ENCODE assay signal across 8 cellular contexts in the genomic region with DNA sequence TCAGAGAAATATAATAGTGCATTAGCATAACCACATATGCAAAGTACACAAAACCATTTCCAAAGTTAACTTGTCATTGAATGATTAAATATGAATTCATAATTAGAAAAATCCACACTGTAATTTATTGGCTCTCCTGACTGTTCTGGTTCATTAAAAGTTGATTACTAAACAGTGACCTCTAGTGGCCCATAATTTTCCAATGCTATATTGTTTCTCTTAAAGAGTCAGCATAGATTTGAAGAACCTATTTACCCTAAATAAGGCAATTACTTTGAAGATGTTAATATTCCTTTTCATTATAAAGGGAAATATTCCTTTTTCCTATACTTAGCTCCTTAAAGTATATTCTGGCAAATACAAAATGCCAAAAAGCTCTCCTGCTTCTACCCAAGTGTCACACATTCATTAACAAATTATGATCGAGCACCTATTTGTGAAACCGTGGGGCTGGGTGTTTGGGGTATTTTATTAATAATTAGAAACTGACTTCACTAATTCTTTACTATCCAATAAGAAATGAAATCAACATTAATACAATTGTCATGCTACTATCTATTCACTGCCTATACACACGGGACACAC.
DNase-seq lines count a peak whose midpoint lies in the region; ATAC-seq and TF ChIP-seq lines count a peak whose summit lies in the region.

No MANE protein-coding gene starts in this region.

- peak; percentile 58 for TF ChIP-seq CTCF in AG04450 (IDR thresholded peaks at IDR 0.05; ENCODE audit: low read depth, low read length)
- TF ChIP-seq CTCF in breast epithelium (IDR thresholded peaks at IDR 0.05): peak in 2 of 3 donors; percentile 55

- no peak for TF ChIP-seq POLR2A in breast epithelium (IDR thresholded peaks at IDR 0.05)

- H3K27me3 ChIP-seq in AG04450 (ENCODE audit: control insufficient read depth, insufficient read depth, low read length) (no peaks in the 10 kb centered on the region), breast epithelium (no peaks in the 10 kb centered on the region)

- CTCF ChIA-PET in AG04450 (lab: Charles Lee): interaction anchor here (0.6 to 6.7 kb wide), 22 partner anchors 8 to 928 kb away, joined by 3 to 36 read pairs (median 4); no protein-coding TSS in a partner anchor

- no peaks in the 10 kb centered on the region for H3K4me1 ChIP-seq in breast epithelium

- no peak for ATAC-seq in HG03521 (IDR thresholded peaks at IDR 0.05; ENCODE audit: unreplicated experiment)

- no peaks in the 10 kb centered on the region for H3K36me3 ChIP-seq in breast epithelium

- no peaks in the 10 kb centered on the region for H3K9me3 ChIP-seq in AG04450 (ENCODE audit: control insufficient read depth, insufficient read depth, low read length)
- H3K9me3 ChIP-seq in breast epithelium: no peaks in the 10 kb centered on the region

- intact Hi-C loops in breast epithelium (cut with DNase I; ENCODE audit: low total_unique reads) (no loop called here), posterior vena cava (cut with DNase I) (loop anchor here (5.0 to 10.0 kb wide), 3 partner anchors 342 to 372 kb away; partner anchors contain the start of gene HOXA13 (in 1 of the 2)), head of caudate nucleus (cut with DNase I) (loop anchor here (10.0 kb wide), 1 partner anchor 382 kb away; no protein-coding TSS in a partner anchor)

- DNase-seq in AG04450 (ENCODE audit: low read depth, low spot score): peak; percentile 3
- peak; percentile 48 for DNase-seq in H4 (ENCODE audit: low spot score)
- peak; percentile 62 for DNase-seq in NCI-H460 (ENCODE audit: extremely low read depth, low read depth)
- no peak for DNase-seq in breast epithelium (ENCODE audit: low spot score in 2 of 2)
- peak; percentile 41 for DNase-seq in kidney tubule cell (ENCODE audit: low spot score)
- DNase-seq in posterior vena cava (ENCODE audit: low spot score): no peak
- no peak for DNase-seq in head of caudate nucleus

- POLR2A ChIA-PET in AG04450 (lab: Yijun Ruan, JAX): no interaction called here

- no peak overlapping the region for H3K4me3 ChIP-seq in AG04450 (ENCODE audit: low read depth, low read length)
- H3K4me3 ChIP-seq in breast epithelium: no peak overlapping the region

- H3K27ac ChIP-seq in AG04450 (ENCODE audit: low read depth, low read length) (no peak overlapping the region), breast epithelium (no peak overlapping the region)

Comparison
In these comparisons a context has a peak if more than half of its experiments do, and no peak if none do; other contexts are left out.
1. DNase-seq: peak in AG04450 (single experiment), H4 (single experiment), NCI-H460 (single experiment) and kidney tubule cell (single experiment); none in breast epithelium (0 of 2), posterior vena cava (single experiment) and head of caudate nucleus (0 of 42).